In genomic region chr15:67136802-67137201, GRCh38 we compare ENCODE assay signal across 12 cellular contexts.
A peak's percentile ranks its signal among the peaks of the same experiment; 100 is the strongest.
DNase-seq lines count a peak whose midpoint lies in the region; ATAC-seq and TF ChIP-seq lines count a peak whose summit lies in the region.
"Had no signal": no experiment of that assay in that cellular context is flagged by ENCODE, and none has a peak within 500 bp of the region (broad histone marks: within the 10 kb centered on the region; RNA-seq: fewer than 3 reads in every experiment).

No MANE protein-coding gene starts in this region.

- H3K27ac ChIP-seq in stomach (peak overlapping the region in 4 of 5 donors; percentile 11 to 89 (median 53)), suprapubic skin (no peak overlapping the region)

- DNase-seq in activated CD4-positive, alpha-beta T cell treated with anti-CD3 and anti-CD28 coated beads, Interleukin-2, amount 10 ng/mL, durations not matched to agents 24 days and 14 days = peak; percentile 55
- no peak for DNase-seq in activated CD4-positive, alpha-beta T cell treated with anti-CD3 and anti-CD28 coated beads, Interleukin-2, amount 50 U/mL, for 1 hour
- DNase-seq in activated CD4-positive, alpha-beta memory T cell treated with anti-CD3 and anti-CD28 coated beads, Interleukin-2, amount 10 ng/mL, durations not matched to agents 7 days and 5 days = no peak
- DNase-seq in immature natural killer cell (no peak), stomach (no peak), OCI-M1 (lab: John Stamatoyannopoulos, UW) (no peak), suprapubic skin (ENCODE audit: low spot score in 2 of 2) (no peak)
- DNase-seq: heart right ventricle, KBM-7, NCI-H2171 had no signal

- H3K4me3 ChIP-seq in stomach = no peak overlapping the region
- H3K4me3 ChIP-seq in suprapubic skin = no peak overlapping the region
- H3K4me3 ChIP-seq: GM23338 had no signal

- intact Hi-C loops in activated CD4-positive, alpha-beta T cell treated with anti-CD3 and anti-CD28 coated beads, Interleukin-2, amount 10 ng/mL, durations not matched to agents 24 days and 14 days (cut with micrococcal nuclease) = no loop called here
- intact Hi-C loops in stomach (cut with DNase I; ENCODE audit: low total_unique reads) = no loop called here

- H3K4me1 ChIP-seq in stomach (peaks cover 58 to 98% (median 91%) of the 10 kb centered on the region in 4 donors), suprapubic skin (peaks cover 85% of the 10 kb centered on the region)

- no peaks in the 10 kb centered on the region for H3K36me3 ChIP-seq in stomach
- H3K36me3 ChIP-seq in suprapubic skin = no peaks in the 10 kb centered on the region
- H3K36me3 ChIP-seq: heart right ventricle had no signal

- POLR2A ChIA-PET in activated CD4-positive, alpha-beta memory T cell treated with anti-CD3 and anti-CD28 coated beads, Interleukin-2, amount 10 ng/mL, durations not matched to agents 7 days and 5 days (lab: Charles Lee) = interaction anchor here (1.0 to 5.8 kb wide), 7 partner anchors 10 to 64 kb away, joined by 3 to 83 read pairs (median 5); no protein-coding TSS in a partner anchor

- H3K9me3 Mint-ChIP-seq in activated CD4-positive, alpha-beta T cell treated with anti-CD3 and anti-CD28 coated beads, Interleukin-2, amount 10 ng/mL, durations not matched to agents 24 days and 14 days = no peaks in the 10 kb centered on the region
- no peaks in the 10 kb centered on the region for H3K9me3 Mint-ChIP-seq in activated CD4-positive, alpha-beta memory T cell treated with anti-CD3 and anti-CD28 coated beads, Interleukin-2, amount 10 ng/mL, durations not matched to agents 7 days and 5 days
- no peaks in the 10 kb centered on the region for H3K9me3 Mint-ChIP-seq in immature natural killer cell
- H3K9me3 Mint-ChIP-seq: GM23338 had no signal

- TF ChIP-seq POLR2A in stomach (IDR thresholded peaks at IDR 0.05) (no peak), suprapubic skin (IDR thresholded peaks at IDR 0.05) (no peak)

- TF ChIP-seq CTCF in stomach (IDR thresholded peaks at IDR 0.05) = no peak
- TF ChIP-seq CTCF in suprapubic skin (IDR thresholded peaks at IDR 0.05) = no peak

- H3K27me3 Mint-ChIP-seq in activated CD4-positive, alpha-beta T cell treated with anti-CD3 and anti-CD28 coated beads, Interleukin-2, amount 10 ng/mL, durations not matched to agents 24 days and 14 days = no peaks in the 10 kb centered on the region
- H3K27me3 Mint-ChIP-seq in activated CD4-positive, alpha-beta memory T cell treated with anti-CD3 and anti-CD28 coated beads, Interleukin-2, amount 10 ng/mL, durations not matched to agents 7 days and 5 days = no peaks in the 10 kb centered on the region
- H3K27me3 Mint-ChIP-seq in immature natural killer cell (ENCODE audit: low read depth in 3 of 3) = peaks cover 2 to 7% (median 6%) of the 10 kb centered on the region in 3 donors

- CTCF ChIA-PET in activated CD4-positive, alpha-beta memory T cell treated with anti-CD3 and anti-CD28 coated beads, Interleukin-2, amount 10 ng/mL, durations not matched to agents 7 days and 5 days (lab: Charles Lee) = no interaction called here

- H3K36me3 Mint-ChIP-seq in activated CD4-positive, alpha-beta T cell treated with anti-CD3 and anti-CD28 coated beads, Interleukin-2, amount 10 ng/mL, durations not matched to agents 24 days and 14 days (ENCODE audit: low read depth) = peaks cover 28% of the 10 kb centered on the region
- peaks cover 45% of the 10 kb centered on the region for H3K36me3 Mint-ChIP-seq in activated CD4-positive, alpha-beta memory T cell treated with anti-CD3 and anti-CD28 coated beads, Interleukin-2, amount 10 ng/mL, durations not matched to agents 7 days and 5 days (ENCODE audit: low read depth)
- H3K36me3 Mint-ChIP-seq in immature natural killer cell = peaks cover 0 to 3% (median 0%) of the 10 kb centered on the region in 3 donors

- 73 to 89% (median 79%) methylated on average over 2 to 3 of the region's 3 CpGs for WGBS in stomach, 5 donors
- 94% methylated on average over 3 of the region's 3 CpGs for WGBS in suprapubic skin

- no peak for TF ChIP-seq EP300 in stomach (IDR thresholded peaks at IDR 0.05)
- TF ChIP-seq EP300 in suprapubic skin (IDR thresholded peaks at IDR 0.05) = no peak

- H3K27ac Mint-ChIP-seq in activated CD4-positive, alpha-beta T cell treated with anti-CD3 and anti-CD28 coated beads, Interleukin-2, amount 10 ng/mL, durations not matched to agents 24 days and 14 days = peak overlapping the region; percentile 88
- H3K27ac Mint-ChIP-seq in activated CD4-positive, alpha-beta memory T cell treated with anti-CD3 and anti-CD28 coated beads, Interleukin-2, amount 10 ng/mL, durations not matched to agents 7 days and 5 days = peak overlapping the region; percentile 45
- peak overlapping the region; percentile 98 to 100 (median 99) for H3K27ac Mint-ChIP-seq in immature natural killer cell

- H3K4me1 Mint-ChIP-seq in activated CD4-positive, alpha-beta T cell treated with anti-CD3 and anti-CD28 coated beads, Interleukin-2, amount 10 ng/mL, durations not matched to agents 24 days and 14 days = peaks cover 78% of the 10 kb centered on the region
- H3K4me1 Mint-ChIP-seq in activated CD4-positive, alpha-beta memory T cell treated with anti-CD3 and anti-CD28 coated beads, Interleukin-2, amount 10 ng/mL, durations not matched to agents 7 days and 5 days = peaks cover 91% of the 10 kb centered on the region
- peaks cover 96 to 98% of the 10 kb centered on the region in 2 donors for H3K4me1 Mint-ChIP-seq in immature natural killer cell

- H3K27me3 ChIP-seq in stomach (no peaks in the 10 kb centered on the region), suprapubic skin (no peaks in the 10 kb centered on the region)
- H3K27me3 ChIP-seq: heart right ventricle had no signal

- H3K9me3 ChIP-seq in stomach (no peaks in the 10 kb centered on the region), suprapubic skin (no peaks in the 10 kb centered on the region)
- H3K9me3 ChIP-seq: heart right ventricle had no signal

- H3K4me3 Mint-ChIP-seq in activated CD4-positive, alpha-beta T cell treated with anti-CD3 and anti-CD28 coated beads, Interleukin-2, amount 10 ng/mL, durations not matched to agents 24 days and 14 days = peak overlapping the region; percentile 66
- no peak overlapping the region for H3K4me3 Mint-ChIP-seq in activated CD4-positive, alpha-beta memory T cell treated with anti-CD3 and anti-CD28 coated beads, Interleukin-2, amount 10 ng/mL, durations not matched to agents 7 days and 5 days
- H3K4me3 Mint-ChIP-seq in immature natural killer cell = peak overlapping the region; percentile 31 to 79 (median 62)
- H3K4me3 Mint-ChIP-seq: GM23338 had no signal

- ATAC-seq in HG02798 (IDR thresholded peaks at IDR 0.05; ENCODE audit: poor library complexity, unreplicated experiment) = no peak
- ATAC-seq: GM23338, heart right ventricle had no signal

Comparison
In these comparisons a context has a peak if more than half of its experiments do, and no peak if none do; other contexts are left out.
1. H3K27ac Mint-ChIP-seq: peak in every context shown above with its lines; median percentile 99 in immature natural killer cell; 88 in activated CD4-positive, alpha-beta T cell treated with anti-CD3 and anti-CD28 coated beads, Interleukin-2, amount 10 ng/mL, durations not matched to agents 24 days and 14 days; 45 in activated CD4-positive, alpha-beta memory T cell treated with anti-CD3 and anti-CD28 coated beads, Interleukin-2, amount 10 ng/mL, durations not matched to agents 7 days and 5 days.